ENCODE assay signal across 1 cellular context in the genomic region with DNA sequence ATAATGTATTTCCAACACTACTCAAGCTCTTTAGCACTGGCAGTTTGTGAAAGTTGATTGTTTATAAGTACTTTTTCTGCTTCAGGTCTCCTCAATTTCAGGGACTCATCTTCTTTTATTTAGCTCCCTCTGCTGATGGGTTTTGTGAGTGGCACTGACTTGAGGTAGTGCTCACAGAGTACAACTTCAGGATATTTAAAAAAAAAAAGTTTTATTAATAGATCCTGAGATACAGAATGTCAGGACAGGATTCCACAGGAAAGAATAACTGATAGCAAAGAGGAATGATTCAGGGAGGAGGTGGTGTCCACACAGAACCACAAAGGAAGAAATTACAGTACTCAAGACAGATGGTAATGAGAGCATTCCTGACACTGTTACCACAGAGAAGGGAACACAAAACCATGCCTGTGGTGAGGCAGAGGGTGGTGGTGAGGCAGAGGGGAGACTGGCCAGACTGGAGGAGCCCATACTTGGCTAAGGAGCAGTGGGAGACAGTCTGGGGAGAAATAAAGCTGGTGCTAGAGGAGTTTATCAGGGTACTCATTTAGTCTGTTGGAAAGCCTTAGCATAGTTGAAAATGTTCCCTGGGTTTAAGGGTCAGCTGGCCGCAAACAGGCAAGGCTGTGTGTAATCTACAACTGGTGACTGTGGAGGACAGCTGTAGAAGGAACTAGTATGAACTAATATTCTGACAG.
TF ChIP-seq lines count a peak whose summit lies in the region.

No MANE protein-coding gene starts in this region.

TF ChIP-seq in H1, 55 proteins besides CTCF, POLR2A, EP300 and RAD21 (continued from another document):
- TF ChIP-seq FOSL1 (IDR thresholded peaks at IDR 0.05; ENCODE audit: insufficient read depth, low read depth, low read length) (no peak), SUZ12 (IDR thresholded peaks at IDR 0.05; ENCODE audit: low read length) (no peak), ZNF274 (IDR thresholded peaks at IDR 0.05; ENCODE audit: borderline replicate concordance, extremely low read depth, low read length) (no peak), TCF12 (IDR thresholded peaks at IDR 0.05; ENCODE audit: low read depth, low read length) (no peak), SRF (IDR thresholded peaks at IDR 0.05; ENCODE audit: low read depth, low read length) (no peak), CEBPB (IDR thresholded peaks at IDR 0.05; ENCODE audit: low read depth, low read length) (no peak), CHD2 (IDR thresholded peaks at IDR 0.05; ENCODE audit: low read length) (no peak), SIN3A (conservative IDR thresholded peaks at IDR 0.05 in 1 of 2, IDR thresholded peaks at IDR 0.05 in 1 of 2; ENCODE audit: low read depth in 1 of 2, low read length in 2 of 2) (0 out of 4 replicates have a peak, but pooled peaks of 1 of the 2 experiments have one; percentile 45), CREB1 (IDR thresholded peaks at IDR 0.05) (no peak), NRF1 (IDR thresholded peaks at IDR 0.05; ENCODE audit: low read depth, low read length) (no peak), SIRT6 (IDR thresholded peaks at IDR 0.05; ENCODE audit: low read length) (no peak)
- TF ChIP-seq, protein P1, sequence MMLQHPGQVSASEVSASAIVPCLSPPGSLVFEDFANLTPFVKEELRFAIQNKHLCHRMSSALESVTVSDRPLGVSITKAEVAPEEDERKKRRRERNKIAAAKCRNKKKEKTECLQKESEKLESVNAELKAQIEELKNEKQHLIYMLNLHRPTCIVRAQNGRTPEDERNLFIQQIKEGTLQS (IDR thresholded peaks at IDR 0.05; ENCODE audit: insufficient read depth, low read depth, low read length) = no peak
- TF ChIP-seq, protein P2, sequence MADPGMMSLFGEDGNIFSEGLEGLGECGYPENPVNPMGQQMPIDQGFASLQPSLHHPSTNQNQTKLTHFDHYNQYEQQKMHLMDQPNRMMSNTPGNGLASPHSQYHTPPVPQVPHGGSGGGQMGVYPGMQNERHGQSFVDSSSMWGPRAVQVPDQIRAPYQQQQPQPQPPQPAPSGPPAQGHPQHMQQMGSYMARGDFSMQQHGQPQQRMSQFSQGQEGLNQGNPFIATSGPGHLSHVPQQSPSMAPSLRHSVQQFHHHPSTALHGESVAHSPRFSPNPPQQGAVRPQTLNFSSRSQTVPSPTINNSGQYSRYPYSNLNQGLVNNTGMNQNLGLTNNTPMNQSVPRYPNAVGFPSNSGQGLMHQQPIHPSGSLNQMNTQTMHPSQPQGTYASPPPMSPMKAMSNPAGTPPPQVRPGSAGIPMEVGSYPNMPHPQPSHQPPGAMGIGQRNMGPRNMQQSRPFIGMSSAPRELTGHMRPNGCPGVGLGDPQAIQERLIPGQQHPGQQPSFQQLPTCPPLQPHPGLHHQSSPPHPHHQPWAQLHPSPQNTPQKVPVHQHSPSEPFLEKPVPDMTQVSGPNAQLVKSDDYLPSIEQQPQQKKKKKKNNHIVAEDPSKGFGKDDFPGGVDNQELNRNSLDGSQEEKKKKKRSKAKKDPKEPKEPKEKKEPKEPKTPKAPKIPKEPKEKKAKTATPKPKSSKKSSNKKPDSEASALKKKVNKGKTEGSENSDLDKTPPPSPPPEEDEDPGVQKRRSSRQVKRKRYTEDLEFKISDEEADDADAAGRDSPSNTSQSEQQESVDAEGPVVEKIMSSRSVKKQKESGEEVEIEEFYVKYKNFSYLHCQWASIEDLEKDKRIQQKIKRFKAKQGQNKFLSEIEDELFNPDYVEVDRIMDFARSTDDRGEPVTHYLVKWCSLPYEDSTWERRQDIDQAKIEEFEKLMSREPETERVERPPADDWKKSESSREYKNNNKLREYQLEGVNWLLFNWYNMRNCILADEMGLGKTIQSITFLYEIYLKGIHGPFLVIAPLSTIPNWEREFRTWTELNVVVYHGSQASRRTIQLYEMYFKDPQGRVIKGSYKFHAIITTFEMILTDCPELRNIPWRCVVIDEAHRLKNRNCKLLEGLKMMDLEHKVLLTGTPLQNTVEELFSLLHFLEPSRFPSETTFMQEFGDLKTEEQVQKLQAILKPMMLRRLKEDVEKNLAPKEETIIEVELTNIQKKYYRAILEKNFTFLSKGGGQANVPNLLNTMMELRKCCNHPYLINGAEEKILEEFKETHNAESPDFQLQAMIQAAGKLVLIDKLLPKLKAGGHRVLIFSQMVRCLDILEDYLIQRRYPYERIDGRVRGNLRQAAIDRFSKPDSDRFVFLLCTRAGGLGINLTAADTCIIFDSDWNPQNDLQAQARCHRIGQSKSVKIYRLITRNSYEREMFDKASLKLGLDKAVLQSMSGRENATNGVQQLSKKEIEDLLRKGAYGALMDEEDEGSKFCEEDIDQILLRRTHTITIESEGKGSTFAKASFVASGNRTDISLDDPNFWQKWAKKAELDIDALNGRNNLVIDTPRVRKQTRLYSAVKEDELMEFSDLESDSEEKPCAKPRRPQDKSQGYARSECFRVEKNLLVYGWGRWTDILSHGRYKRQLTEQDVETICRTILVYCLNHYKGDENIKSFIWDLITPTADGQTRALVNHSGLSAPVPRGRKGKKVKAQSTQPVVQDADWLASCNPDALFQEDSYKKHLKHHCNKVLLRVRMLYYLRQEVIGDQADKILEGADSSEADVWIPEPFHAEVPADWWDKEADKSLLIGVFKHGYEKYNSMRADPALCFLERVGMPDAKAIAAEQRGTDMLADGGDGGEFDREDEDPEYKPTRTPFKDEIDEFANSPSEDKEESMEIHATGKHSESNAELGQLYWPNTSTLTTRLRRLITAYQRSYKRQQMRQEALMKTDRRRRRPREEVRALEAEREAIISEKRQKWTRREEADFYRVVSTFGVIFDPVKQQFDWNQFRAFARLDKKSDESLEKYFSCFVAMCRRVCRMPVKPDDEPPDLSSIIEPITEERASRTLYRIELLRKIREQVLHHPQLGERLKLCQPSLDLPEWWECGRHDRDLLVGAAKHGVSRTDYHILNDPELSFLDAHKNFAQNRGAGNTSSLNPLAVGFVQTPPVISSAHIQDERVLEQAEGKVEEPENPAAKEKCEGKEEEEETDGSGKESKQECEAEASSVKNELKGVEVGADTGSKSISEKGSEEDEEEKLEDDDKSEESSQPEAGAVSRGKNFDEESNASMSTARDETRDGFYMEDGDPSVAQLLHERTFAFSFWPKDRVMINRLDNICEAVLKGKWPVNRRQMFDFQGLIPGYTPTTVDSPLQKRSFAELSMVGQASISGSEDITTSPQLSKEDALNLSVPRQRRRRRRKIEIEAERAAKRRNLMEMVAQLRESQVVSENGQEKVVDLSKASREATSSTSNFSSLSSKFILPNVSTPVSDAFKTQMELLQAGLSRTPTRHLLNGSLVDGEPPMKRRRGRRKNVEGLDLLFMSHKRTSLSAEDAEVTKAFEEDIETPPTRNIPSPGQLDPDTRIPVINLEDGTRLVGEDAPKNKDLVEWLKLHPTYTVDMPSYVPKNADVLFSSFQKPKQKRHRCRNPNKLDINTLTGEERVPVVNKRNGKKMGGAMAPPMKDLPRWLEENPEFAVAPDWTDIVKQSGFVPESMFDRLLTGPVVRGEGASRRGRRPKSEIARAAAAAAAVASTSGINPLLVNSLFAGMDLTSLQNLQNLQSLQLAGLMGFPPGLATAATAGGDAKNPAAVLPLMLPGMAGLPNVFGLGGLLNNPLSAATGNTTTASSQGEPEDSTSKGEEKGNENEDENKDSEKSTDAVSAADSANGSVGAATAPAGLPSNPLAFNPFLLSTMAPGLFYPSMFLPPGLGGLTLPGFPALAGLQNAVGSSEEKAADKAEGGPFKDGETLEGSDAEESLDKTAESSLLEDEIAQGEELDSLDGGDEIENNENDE (IDR thresholded peaks at IDR 0.05; ENCODE audit: insufficient replicate concordance, low read length) = peak; percentile 68
